Comparison of ENCODE assay signal across 29 cellular contexts in genomic region chr1:159190441-159190840, GRCh38.
"Had no signal": no experiment of that assay in that cellular context is flagged by ENCODE, and none has a peak within 500 bp of the region (broad histone marks: within the 10 kb centered on the region; RNA-seq: fewer than 3 reads in every experiment).

No MANE protein-coding gene starts in this region.

- DNase-seq: activated effector memory CD4-positive, alpha-beta T cell treated with anti-CD3 and anti-CD28 coated beads, Interleukin-2, amount 50 U/mL, for 16 hours; activated effector memory CD4-positive, alpha-beta T cell treated with Interleukin-2 at 50 U/mL for 16 hours; activated gamma-delta T cell; activated gamma-delta T cell treated with Interleukin-2 at 50 U/mL for 16 hours; activated naive CD4-positive, alpha-beta T cell; activated naive CD4-positive, alpha-beta T cell treated with anti-CD3 and anti-CD28 coated beads for 36 hours; activated naive CD4-positive, alpha-beta T cell treated with anti-CD3 and anti-CD28 coated beads, Interleukin-2, amount 10 ng/mL, durations not matched to agents 7 days and 5 days; activated naive CD4-positive, alpha-beta T cell treated with anti-CD3 and anti-CD28 coated beads, Interleukin-2, amount 50 U/mL, for 16 hours; activated naive CD4-positive, alpha-beta T cell treated with Interleukin-2 at 50 U/mL for 16 hours; activated naive CD8-positive, alpha-beta T cell treated with anti-CD3 and anti-CD28 coated beads for 36 hours; activated naive CD8-positive, alpha-beta T cell treated with anti-CD3 and anti-CD28 coated beads, Interleukin-2, amount 10 ng/mL, durations not matched to agents 7 days and 5 days; activated naive CD8-positive, alpha-beta T cell treated with anti-CD3 and anti-CD28 coated beads, Interleukin-2, amount 50 U/mL, for 24 hours; activated T-cell treated with anti-CD3 and anti-CD28 coated beads, Interleukin-2, amount 50 U/mL, for 1 hour; activated T-cell treated with anti-CD3 and anti-CD28 coated beads, Interleukin-2, amount 50 U/mL, for 24 hours; activated T-cell treated with anti-CD3 and anti-CD28 coated beads, Interleukin-2, amount 50 U/mL, for 4 hours; activated T-cell treated with anti-CD3 and anti-CD28 coated beads, Interleukin-2, amount 50 U/mL, for 48 hours; activated T-cell treated with anti-CD3 and anti-CD28 coated beads, Interleukin-2, amount 50 U/mL, for 72 hours; adrenal gland; amniotic stem cell; amygdala; anterior cingulate cortex; aorta; body of pancreas; brain microvascular endothelial cell; central memory CD4-positive, alpha-beta T cell; cerebellar nuclear complex had no signal

- H3K4me1 ChIP-seq: adrenal gland, ascending aorta, breast epithelium had no signal

- H3K9me3 ChIP-seq: adrenal gland, ascending aorta, body of pancreas, breast epithelium had no signal

- H3K27me3 ChIP-seq: ascending aorta, body of pancreas, cardiac muscle cell had no signal

- H3K27ac ChIP-seq: adrenal gland, ascending aorta, body of pancreas, brain microvascular endothelial cell, breast epithelium, cardiac muscle cell had no signal

- H3K4me3 ChIP-seq: adrenal gland, ascending aorta, body of pancreas, breast epithelium, cardiac muscle cell had no signal

- H3K36me3 ChIP-seq: adrenal gland, ascending aorta, brain microvascular endothelial cell, breast epithelium, cardiac muscle cell had no signal
